ENCODE assay signal across 22 cellular contexts in genomic region chr5:40074801-40075200, GRCh38.
A peak's percentile ranks its signal among the peaks of the same experiment; 100 is the strongest.
DNase-seq lines count a peak whose midpoint lies in the region; ATAC-seq and TF ChIP-seq lines count a peak whose summit lies in the region.
"Had no signal": no experiment of that assay in that cellular context is flagged by ENCODE, and none has a peak within 500 bp of the region (broad histone marks: within the 10 kb centered on the region; RNA-seq: fewer than 3 reads in every experiment).

No MANE protein-coding gene starts in this region.

- no TSS peak for BruUV-seq in PC-9 (replicated peaks; lab: Mats Ljungman, UMichigan)

- H3K36me3 ChIP-seq in PC-9 (ENCODE audit: low read depth) (no peaks in the 10 kb centered on the region), upper lobe of right lung (no peaks in the 10 kb centered on the region)

- TF ChIP-seq CTCF in PC-9 (conservative IDR thresholded peaks at IDR 0.05) = peak; percentile 23; the same call in 1 of the 2 replicates
- TF ChIP-seq CTCF in fibroblast of villous mesenchyme (IDR thresholded peaks at IDR 0.05; ENCODE audit: insufficient read depth, low read depth, low read length) = no peak
- no peak for TF ChIP-seq CTCF in upper lobe of right lung (IDR thresholded peaks at IDR 0.05)

- no peaks in the 10 kb centered on the region for H3K4me1 ChIP-seq in PC-9 (replicated peaks; ENCODE audit: insufficient read depth)
- H3K4me1 ChIP-seq in upper lobe of right lung = no peaks in the 10 kb centered on the region

- no peak overlapping the region for H3K4me2 ChIP-seq in PC-9

- H3K4me3 ChIP-seq in PC-9 (no peak overlapping the region), fibroblast of villous mesenchyme (ENCODE audit: low read depth, low read length) (no peak overlapping the region), upper lobe of right lung (no peak overlapping the region)

- no peaks in the 10 kb centered on the region for H3K9me2 ChIP-seq in PC-9 (ENCODE audit: insufficient read depth)

- POLR2A ChIA-PET in PC-9 (lab: Charles Lee; ENCODE audit: unreplicated experiment) = no interaction called here

- no peaks in the 10 kb centered on the region for H3F3A ChIP-seq in PC-9 (ENCODE audit: insufficient read depth, low read depth)

- intact Hi-C loops in PC-9 (cut with micrococcal nuclease; ENCODE audit: unreplicated experiment) (no loop called here), upper lobe of right lung (cut with DNase I) (no loop called here)

- H3K79me2 ChIP-seq in PC-9 (ENCODE audit: low read depth) = no peaks in the 10 kb centered on the region

- H3K9me3 ChIP-seq in PC-9 (ENCODE audit: insufficient read depth, low read depth) (peaks cover under 1% of the 10 kb centered on the region; the same call in 1 of the 2 replicates), upper lobe of right lung (no peaks in the 10 kb centered on the region)

- H3K27me3 ChIP-seq in PC-9 (ENCODE audit: insufficient read depth, low read depth) = no peaks in the 10 kb centered on the region
- H3K27me3 ChIP-seq in upper lobe of right lung = no peaks in the 10 kb centered on the region

- H2AFZ ChIP-seq in PC-9 = no peak overlapping the region

- ATAC-seq in upper lobe of right lung (peak; percentile 62), GM19467 (IDR thresholded peaks at IDR 0.05; ENCODE audit: unreplicated experiment) (no peak), HG02642 (IDR thresholded peaks at IDR 0.05; ENCODE audit: poor library complexity, unreplicated experiment) (no peak)
- ATAC-seq: HepG2, Panc1 had no signal

- H3K27ac ChIP-seq in PC-9 = no peak overlapping the region
- H3K27ac ChIP-seq in upper lobe of right lung = no peak overlapping the region
- H3K27ac ChIP-seq: RWPE1 had no signal

- DNase-seq in DMS53 (lab: John Stamatoyannopoulos, UW) (peak; percentile 48), PC-9 (no peak), fibroblast of villous mesenchyme (ENCODE audit: low read depth) (peak; percentile 50), upper lobe of right lung (no peak)
- no peak for DNase-seq in activated effector memory CD4-positive, alpha-beta T cell treated with anti-CD3 and anti-CD28 coated beads, Interleukin-2, amount 50 U/mL, for 16 hours
- DNase-seq: C1 segment of cervical spinal cord; CD4-positive, alpha-beta memory T cell; COR-L47; DMS79 treated with DMSO at 0.1 percent for 48 hours; GF-D8; Karpas-422; NCI-H1092 treated with DMSO at 0.1 percent for 48 hours; NCI-H1436 treated with DMSO at 0.1 percent for 48 hours; NCI-H187 treated with DMSO at 0.1 percent for 48 hours; NCI-H446 treated with DMSO at 0.1 percent for 48 hours; NCI-H526 treated with DMSO at 0.1 percent for 48 hours; SHP77 treated with DMSO at 0.1 percent for 48 hours had no signal

- H4K20me1 ChIP-seq in PC-9 (ENCODE audit: insufficient read depth) = no peaks in the 10 kb centered on the region

- CTCF ChIA-PET in PC-9 (lab: Charles Lee) = no interaction called here

Comparison
In these comparisons a context has a peak if more than half of its experiments do, and no peak if none do; other contexts are left out.
1. DNase-seq: peak in DMS53 (single experiment) and fibroblast of villous mesenchyme (single experiment); none in PC-9 (0 of 2), upper lobe of right lung (single experiment) and activated effector memory CD4-positive, alpha-beta T cell treated with anti-CD3 and anti-CD28 coated beads, Interleukin-2, amount 50 U/mL, for 16 hours (single experiment).